Comparison of ENCODE assay signal across 8 cellular contexts in genomic region chr10:110249489-110249888, GRCh38. TPM values are rescaled to one million over a fixed set of nuclear protein-coding genes. Genes with fewer than 3 reads are reported as not detected.
A peak's percentile ranks its signal among the peaks of the same experiment; 100 is the strongest.
DNase-seq lines count a peak whose midpoint lies in the region; ATAC-seq lines count a peak whose summit lies in the region.
"Not testable (repeated sequence)": the region's sequence is repeated elsewhere in the genome, so short reads cannot be mapped to it uniquely, and the experiment has no call there.

No MANE protein-coding gene starts in this region.

- not testable (repeated sequence) for H3K27ac Mint-ChIP-seq in activated CD4-positive, alpha-beta T cell treated with anti-CD3 and anti-CD28 coated beads for 36 hours

- not testable (repeated sequence) for H3K9me3 Mint-ChIP-seq in activated CD4-positive, alpha-beta T cell treated with anti-CD3 and anti-CD28 coated beads for 36 hours (ENCODE audit: low read depth)

- peaks cover 43% of the 10 kb centered on the region for H3K36me3 Mint-ChIP-seq in activated CD4-positive, alpha-beta T cell treated with anti-CD3 and anti-CD28 coated beads for 36 hours (ENCODE audit: low read depth)

- POLR2A ChIA-PET in activated CD4-positive, alpha-beta T cell treated with anti-CD3 and anti-CD28 coated beads for 36 hours (lab: Charles Lee): interaction anchor here (1.5 kb wide), 1 partner anchor 20 kb away, joined by 7 read pairs; no protein-coding TSS in a partner anchor

- intact Hi-C loops in activated CD4-positive, alpha-beta T cell treated with anti-CD3 and anti-CD28 coated beads for 36 hours (cut with DNase I, micrococcal nuclease): not testable (repeated sequence)

- CTCF ChIA-PET in activated CD4-positive, alpha-beta T cell treated with anti-CD3 and anti-CD28 coated beads for 36 hours (lab: Charles Lee): interaction anchor here (0.6 to 1.2 kb wide), 3 partner anchors 83 to 273 kb away, joined by 4 to 5 read pairs (median 4); no protein-coding TSS in a partner anchor

- not testable (repeated sequence) for H3K4me3 Mint-ChIP-seq in activated CD4-positive, alpha-beta T cell treated with anti-CD3 and anti-CD28 coated beads for 36 hours

- peaks cover 22% of the 10 kb centered on the region for H3K27me3 Mint-ChIP-seq in activated CD4-positive, alpha-beta T cell treated with anti-CD3 and anti-CD28 coated beads for 36 hours

- H3K4me1 Mint-ChIP-seq in activated CD4-positive, alpha-beta T cell treated with anti-CD3 and anti-CD28 coated beads for 36 hours: peaks cover 42% of the 10 kb centered on the region

- ATAC-seq in GM18498 (IDR thresholded peaks at IDR 0.05; ENCODE audit: unreplicated experiment) (peak; percentile 59), GM18909 (IDR thresholded peaks at IDR 0.05; ENCODE audit: poor library complexity, unreplicated experiment) (peak; percentile 70), GM21367 (IDR thresholded peaks at IDR 0.05; ENCODE audit: unreplicated experiment) (peak; percentile 68), HG02588 (IDR thresholded peaks at IDR 0.05; ENCODE audit: unreplicated experiment) (peak; percentile 56), HG03025 (IDR thresholded peaks at IDR 0.05; ENCODE audit: low FRiP score, unreplicated experiment) (peak; percentile 57), HG03378 (IDR thresholded peaks at IDR 0.05; ENCODE audit: unreplicated experiment) (peak; percentile 80)
- ATAC-seq in activated CD4-positive, alpha-beta T cell treated with anti-CD3 and anti-CD28 coated beads for 36 hours: peak; percentile 74

- peak; percentile 32 for DNase-seq in activated CD4-positive, alpha-beta T cell treated with anti-CD3 and anti-CD28 coated beads for 36 hours
- peak; percentile 17 for DNase-seq in stimulated activated CD4-positive, alpha-beta T cell treated with anti-CD3 and anti-CD28 coated beads, Interleukin-15, amount 100 ng/mL, for 24 hours

RNA-seq across cellular contexts. Expression of gene MXI1, which starts 42.1 kb away (rescaled TPM):
- 10 to 100 TPM; 49.7 to 75.7 TPM for total RNA-seq in activated CD4-positive, alpha-beta T cell treated with anti-CD3 and anti-CD28 coated beads for 36 hours

RNA-seq across cellular contexts. Expression of gene SMNDC1, which starts 55.2 kb away (rescaled TPM):
- 10 to 100 TPM; 44.2 to 56.7 TPM for total RNA-seq in activated CD4-positive, alpha-beta T cell treated with anti-CD3 and anti-CD28 coated beads for 36 hours

Comparison
In these comparisons a context has a peak if more than half of its experiments do, and no peak if none do; other contexts are left out.
1. Peak in every context shown above with its lines: DNase-seq and ATAC-seq.